ENCODE assay signal across 8 cellular contexts in the genomic region with DNA sequence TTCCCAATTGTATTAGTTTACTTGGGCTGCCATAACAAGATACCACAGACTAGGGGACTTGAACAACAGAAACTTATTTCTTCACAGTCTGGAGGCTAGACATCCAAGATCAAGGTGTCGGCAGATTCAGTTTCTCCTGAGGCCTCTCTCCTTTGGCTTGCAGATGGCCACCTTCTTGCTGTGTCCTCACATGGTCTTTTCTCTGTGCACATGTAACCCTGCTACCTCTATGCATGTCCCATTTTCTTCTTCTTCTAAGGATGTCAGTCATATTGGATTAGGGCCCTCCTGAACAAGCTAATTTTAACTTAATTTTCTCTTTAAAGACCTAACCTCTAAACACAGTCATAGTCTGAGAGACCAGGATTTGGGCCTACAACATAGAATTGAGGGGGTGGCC.
"Had no signal": no experiment of that assay in that cellular context is flagged by ENCODE, and none has a peak within 500 bp of the region (broad histone marks: within the 10 kb centered on the region; RNA-seq: fewer than 3 reads in every experiment).

No MANE protein-coding gene starts in this region.

- H3K4me3 ChIP-seq: GM12878 had no signal

- ATAC-seq: GM12878 had no signal

- FAIRE-seq: G401.6, GM12878, GM12891, GM12892, GM18507, GM19239 had no signal

- DNase-seq: GDM1, GF-D8 had no signal
